ENCODE assay signal across 1 cellular context in genomic region chr1:32107742-32108661, GRCh38.
TF ChIP-seq lines count a peak whose summit lies in the region.

KPNA6 (plus strand) TSS chr1:32108056; CDS start chr1:32108131, 75 bp downstream.

TF ChIP-seq in HepG2, 621 proteins besides CTCF, POLR2A, EP300 and RAD21 (continued from another document and continues in another):
- TF ChIP-seq AKNA (CRISPR knock-in tag; IDR thresholded peaks at IDR 0.05; ENCODE audit: borderline replicate concordance) (no peak), ZNF343 (CRISPR knock-in tag; IDR thresholded peaks at IDR 0.05) (no peak), ZNF672 (CRISPR knock-in tag; IDR thresholded peaks at IDR 0.05) (no peak), SCMH1 (CRISPR knock-in tag; IDR thresholded peaks at IDR 0.05; ENCODE audit: borderline replicate concordance) (no peak), ZNF776 (CRISPR knock-in tag; IDR thresholded peaks at IDR 0.05) (no peak; the same call in 1 of the 2 replicates), ISL2 (CRISPR knock-in tag; IDR thresholded peaks at IDR 0.05) (0 out of 2 replicates have a peak, but pooled peaks have one; percentile 39), U2AF2 (IDR thresholded peaks at IDR 0.05; ENCODE audit: low read depth, low read length) (no peak), STAG1 (CRISPR knock-in tag; IDR thresholded peaks at IDR 0.05) (0 out of 2 replicates have a peak, but pooled peaks have one; percentile 6), MTA3 (CRISPR knock-in tag; IDR thresholded peaks at IDR 0.05) (no peak), SOX6 (IDR thresholded peaks at IDR 0.05) (no peak), SOX6 (CRISPR knock-in tag; IDR thresholded peaks at IDR 0.05) (peak; percentile 45), ATF2 (CRISPR knock-in tag; IDR thresholded peaks at IDR 0.05) (peak; percentile 51), ZNF629 (CRISPR knock-in tag; conservative IDR thresholded peaks at IDR 0.05) (peak; percentile 32; the same call in 1 of the 2 replicates), ELF3 (CRISPR knock-in tag; IDR thresholded peaks at IDR 0.05) (peak; percentile 22; the same call in 1 of the 2 replicates), ZBTB21 (CRISPR knock-in tag; IDR thresholded peaks at IDR 0.05) (no peak), REXO4 (CRISPR knock-in tag; IDR thresholded peaks at IDR 0.05; ENCODE audit: borderline replicate concordance) (no peak), ZNF792 (CRISPR knock-in tag; IDR thresholded peaks at IDR 0.05) (no peak), HNRNPLL (IDR thresholded peaks at IDR 0.05; ENCODE audit: low read depth, low read length, poor library complexity, severe bottlenecking) (peak; percentile 46), ZNF256 (CRISPR knock-in tag; conservative IDR thresholded peaks at IDR 0.05) (0 out of 2 replicates have a peak, but pooled peaks have one; percentile 56), ZNF205 (CRISPR knock-in tag; IDR thresholded peaks at IDR 0.05) (peak; percentile 47), PREB (CRISPR knock-in tag; IDR thresholded peaks at IDR 0.05) (0 out of 2 replicates have a peak, but pooled peaks have one; percentile 29), KLF6 (CRISPR knock-in tag; IDR thresholded peaks at IDR 0.05) (peak; percentile 17; the same call in 1 of the 2 replicates), ZFAT (CRISPR knock-in tag; conservative IDR thresholded peaks at IDR 0.05) (no peak), TFDP2 (CRISPR knock-in tag; IDR thresholded peaks at IDR 0.05) (peak; percentile 56; the same call in 1 of the 2 replicates), ZNF780A (CRISPR knock-in tag; IDR thresholded peaks at IDR 0.05) (no peak), ZNF563 (CRISPR knock-in tag; IDR thresholded peaks at IDR 0.05) (peak; percentile 88), ARHGAP35 (CRISPR knock-in tag; IDR thresholded peaks at IDR 0.05; ENCODE audit: borderline replicate concordance) (no peak), ZBED4 (CRISPR knock-in tag; IDR thresholded peaks at IDR 0.05; ENCODE audit: borderline replicate concordance) (peak; percentile 46; the same call in 1 of the 2 replicates), POGZ (CRISPR knock-in tag; IDR thresholded peaks at IDR 0.05) (peak; percentile 59; the same call in 1 of the 2 replicates), GLI4 (CRISPR knock-in tag; IDR thresholded peaks at IDR 0.05; ENCODE audit: borderline replicate concordance) (0 out of 2 replicates have a peak, but pooled peaks have one; percentile 65), NFIC (IDR thresholded peaks at IDR 0.05; ENCODE audit: low read length) (no peak), GABPB1 (CRISPR knock-in tag; IDR thresholded peaks at IDR 0.05) (peak; percentile 48)
- TF ChIP-seq, protein P1, sequence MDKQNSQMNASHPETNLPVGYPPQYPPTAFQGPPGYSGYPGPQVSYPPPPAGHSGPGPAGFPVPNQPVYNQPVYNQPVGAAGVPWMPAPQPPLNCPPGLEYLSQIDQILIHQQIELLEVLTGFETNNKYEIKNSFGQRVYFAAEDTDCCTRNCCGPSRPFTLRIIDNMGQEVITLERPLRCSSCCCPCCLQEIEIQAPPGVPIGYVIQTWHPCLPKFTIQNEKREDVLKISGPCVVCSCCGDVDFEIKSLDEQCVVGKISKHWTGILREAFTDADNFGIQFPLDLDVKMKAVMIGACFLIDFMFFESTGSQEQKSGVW (CRISPR knock-in tag; IDR thresholded peaks at IDR 0.05; ENCODE audit: borderline replicate concordance), result no peak
- TF ChIP-seq, protein P2, sequence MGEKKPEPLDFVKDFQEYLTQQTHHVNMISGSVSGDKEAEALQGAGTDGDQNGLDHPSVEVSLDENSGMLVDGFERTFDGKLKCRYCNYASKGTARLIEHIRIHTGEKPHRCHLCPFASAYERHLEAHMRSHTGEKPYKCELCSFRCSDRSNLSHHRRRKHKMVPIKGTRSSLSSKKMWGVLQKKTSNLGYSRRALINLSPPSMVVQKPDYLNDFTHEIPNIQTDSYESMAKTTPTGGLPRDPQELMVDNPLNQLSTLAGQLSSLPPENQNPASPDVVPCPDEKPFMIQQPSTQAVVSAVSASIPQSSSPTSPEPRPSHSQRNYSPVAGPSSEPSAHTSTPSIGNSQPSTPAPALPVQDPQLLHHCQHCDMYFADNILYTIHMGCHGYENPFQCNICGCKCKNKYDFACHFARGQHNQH (CRISPR knock-in tag; IDR thresholded peaks at IDR 0.05), result no peak; the same call in 1 of the 2 replicates
- TF ChIP-seq, protein P3, sequence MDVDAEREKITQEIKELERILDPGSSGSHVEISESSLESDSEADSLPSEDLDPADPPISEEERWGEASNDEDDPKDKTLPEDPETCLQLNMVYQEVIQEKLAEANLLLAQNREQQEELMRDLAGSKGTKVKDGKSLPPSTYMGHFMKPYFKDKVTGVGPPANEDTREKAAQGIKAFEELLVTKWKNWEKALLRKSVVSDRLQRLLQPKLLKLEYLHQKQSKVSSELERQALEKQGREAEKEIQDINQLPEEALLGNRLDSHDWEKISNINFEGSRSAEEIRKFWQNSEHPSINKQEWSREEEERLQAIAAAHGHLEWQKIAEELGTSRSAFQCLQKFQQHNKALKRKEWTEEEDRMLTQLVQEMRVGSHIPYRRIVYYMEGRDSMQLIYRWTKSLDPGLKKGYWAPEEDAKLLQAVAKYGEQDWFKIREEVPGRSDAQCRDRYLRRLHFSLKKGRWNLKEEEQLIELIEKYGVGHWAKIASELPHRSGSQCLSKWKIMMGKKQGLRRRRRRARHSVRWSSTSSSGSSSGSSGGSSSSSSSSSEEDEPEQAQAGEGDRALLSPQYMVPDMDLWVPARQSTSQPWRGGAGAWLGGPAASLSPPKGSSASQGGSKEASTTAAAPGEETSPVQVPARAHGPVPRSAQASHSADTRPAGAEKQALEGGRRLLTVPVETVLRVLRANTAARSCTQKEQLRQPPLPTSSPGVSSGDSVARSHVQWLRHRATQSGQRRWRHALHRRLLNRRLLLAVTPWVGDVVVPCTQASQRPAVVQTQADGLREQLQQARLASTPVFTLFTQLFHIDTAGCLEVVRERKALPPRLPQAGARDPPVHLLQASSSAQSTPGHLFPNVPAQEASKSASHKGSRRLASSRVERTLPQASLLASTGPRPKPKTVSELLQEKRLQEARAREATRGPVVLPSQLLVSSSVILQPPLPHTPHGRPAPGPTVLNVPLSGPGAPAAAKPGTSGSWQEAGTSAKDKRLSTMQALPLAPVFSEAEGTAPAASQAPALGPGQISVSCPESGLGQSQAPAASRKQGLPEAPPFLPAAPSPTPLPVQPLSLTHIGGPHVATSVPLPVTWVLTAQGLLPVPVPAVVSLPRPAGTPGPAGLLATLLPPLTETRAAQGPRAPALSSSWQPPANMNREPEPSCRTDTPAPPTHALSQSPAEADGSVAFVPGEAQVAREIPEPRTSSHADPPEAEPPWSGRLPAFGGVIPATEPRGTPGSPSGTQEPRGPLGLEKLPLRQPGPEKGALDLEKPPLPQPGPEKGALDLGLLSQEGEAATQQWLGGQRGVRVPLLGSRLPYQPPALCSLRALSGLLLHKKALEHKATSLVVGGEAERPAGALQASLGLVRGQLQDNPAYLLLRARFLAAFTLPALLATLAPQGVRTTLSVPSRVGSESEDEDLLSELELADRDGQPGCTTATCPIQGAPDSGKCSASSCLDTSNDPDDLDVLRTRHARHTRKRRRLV (CRISPR knock-in tag; IDR thresholded peaks at IDR 0.05), result no peak; the same call in 1 of the 2 replicates
- TF ChIP-seq, protein P4, sequence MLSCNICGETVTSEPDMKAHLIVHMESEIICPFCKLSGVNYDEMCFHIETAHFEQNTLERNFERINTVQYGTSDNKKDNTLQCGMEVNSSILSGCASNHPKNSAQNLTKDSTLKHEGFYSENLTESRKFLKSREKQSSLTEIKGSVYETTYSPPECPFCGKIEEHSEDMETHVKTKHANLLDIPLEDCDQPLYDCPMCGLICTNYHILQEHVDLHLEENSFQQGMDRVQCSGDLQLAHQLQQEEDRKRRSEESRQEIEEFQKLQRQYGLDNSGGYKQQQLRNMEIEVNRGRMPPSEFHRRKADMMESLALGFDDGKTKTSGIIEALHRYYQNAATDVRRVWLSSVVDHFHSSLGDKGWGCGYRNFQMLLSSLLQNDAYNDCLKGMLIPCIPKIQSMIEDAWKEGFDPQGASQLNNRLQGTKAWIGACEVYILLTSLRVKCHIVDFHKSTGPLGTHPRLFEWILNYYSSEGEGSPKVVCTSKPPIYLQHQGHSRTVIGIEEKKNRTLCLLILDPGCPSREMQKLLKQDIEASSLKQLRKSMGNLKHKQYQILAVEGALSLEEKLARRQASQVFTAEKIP (CRISPR knock-in tag; IDR thresholded peaks at IDR 0.05; ENCODE audit: borderline replicate concordance), result no peak
- TF ChIP-seq, protein P5, sequence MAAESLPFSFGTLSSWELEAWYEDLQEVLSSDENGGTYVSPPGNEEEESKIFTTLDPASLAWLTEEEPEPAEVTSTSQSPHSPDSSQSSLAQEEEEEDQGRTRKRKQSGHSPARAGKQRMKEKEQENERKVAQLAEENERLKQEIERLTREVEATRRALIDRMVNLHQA (CRISPR knock-in tag; IDR thresholded peaks at IDR 0.05), result no peak
